8 cellular contexts compared by ENCODE assay signal in the genomic region with DNA sequence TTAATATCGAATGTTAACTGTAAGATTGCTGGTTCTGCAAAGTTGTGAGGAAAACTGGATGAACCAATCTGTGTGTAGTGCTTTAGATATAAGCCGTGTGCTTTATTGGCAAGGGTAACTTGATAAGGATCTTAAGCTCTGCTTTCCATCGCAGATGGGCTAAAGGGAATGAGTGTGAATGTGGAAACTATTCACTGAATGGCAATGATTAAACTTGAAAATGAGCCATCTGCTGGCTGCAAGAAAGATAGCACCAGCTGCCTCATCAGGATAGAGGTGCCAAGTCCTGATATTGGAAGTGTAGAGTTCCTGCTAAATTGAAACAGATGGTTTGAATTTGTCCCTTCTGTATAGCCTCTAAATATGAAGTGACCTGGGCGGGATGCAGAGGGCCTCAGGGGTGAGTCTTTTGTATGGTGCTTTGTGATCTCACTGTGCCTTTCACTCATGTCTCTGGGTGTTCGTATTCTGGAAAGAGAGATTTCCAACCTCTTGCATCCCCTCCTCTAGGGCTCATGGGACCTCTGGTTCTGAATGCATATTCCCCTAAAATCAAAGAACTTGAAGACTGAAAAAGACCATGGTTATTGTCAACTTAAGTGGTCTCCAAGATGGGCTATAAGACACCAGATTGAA. TPM values are rescaled to one million over a fixed set of nuclear protein-coding genes. Genes with fewer than 3 reads are reported as not detected.
DNase-seq lines count a peak whose midpoint lies in the region; ATAC-seq, FAIRE-seq and TF ChIP-seq lines count a peak whose summit lies in the region.

No MANE protein-coding gene starts in this region.

- H3K9ac ChIP-seq in H1 (replicated peaks in 1 of 4; ENCODE audit: extremely low read depth in 1 of 4, low read depth in 3 of 4, low read length in 3 of 4) = no peak overlapping the region
- H3K9ac ChIP-seq in neuronal stem cell (ENCODE audit: low read depth, low read length, poor library complexity) = no peak overlapping the region

- WGBS in H1 (ENCODE audit: extremely low coverage in 1 of 2, insufficient coverage in 1 of 2, insufficient read length in 1 of 2, insufficient replicate concordance in 2 of 2, low coverage in 1 of 2, low lambda C conversion rate in 2 of 2, missing lambda C conversion rate in 1 of 2), 2 experiments = 56% methylated on average over 5 of the region's 5 CpGs; no CpG with 5 or more reads in 1 of the 2 experiments
- no CpG with 5 or more reads among the region's 5 CpGs for WGBS in neuronal stem cell (ENCODE audit: extremely low coverage in 2 of 2, insufficient read length in 2 of 2, insufficient replicate concordance in 1 of 2), 2 donors

- no peak overlapping the region for H3K56ac ChIP-seq in H1 (replicated peaks; ENCODE audit: insufficient read length, low read depth, low read length)

- H2BK5ac ChIP-seq in H1 (ENCODE audit: low read depth, low read length) (no peak overlapping the region), neuronal stem cell (ENCODE audit: low read length) (no peak overlapping the region)

- H3K23ac ChIP-seq in H1 (ENCODE audit: insufficient read length) (no peak overlapping the region), neuronal stem cell (ENCODE audit: low read depth, low read length, poor library complexity) (no peak overlapping the region)

- TF ChIP-seq CTCF in GM12864 (IDR thresholded peaks at IDR 0.05; ENCODE audit: low read depth, low read length, missing control alignments) = peak; percentile 75
- TF ChIP-seq CTCF in H1 (IDR thresholded peaks at IDR 0.05; ENCODE audit: control extremely low read depth in 1 of 3, insufficient read depth in 1 of 3, low read depth in 1 of 3, low read length in 3 of 3) = peak in 2 of 3 experiments; percentile 67 to 78; a peak in 3 of 4 replicates
- no peak for TF ChIP-seq CTCF in vagina (IDR thresholded peaks at IDR 0.05)

- H2BK120ac ChIP-seq in H1 (replicated peaks; ENCODE audit: low read depth, low read length) (no peak overlapping the region), neuronal stem cell (ENCODE audit: low read depth, low read length) (no peak overlapping the region)

- POLR2A ChIA-PET in H1 (lab: Charles Lee; ENCODE audit: partially characterized antibody) = interaction anchor here (1.4 kb wide), 1 partner anchor 11 kb away, joined by 4 read pairs; no protein-coding TSS in a partner anchor

- FAIRE-seq in H1 (lab: Jason Lieb, UNC) = peak; percentile 86

- H3K4me1 ChIP-seq in H1 (replicated peaks in 1 of 4; ENCODE audit: control insufficient read depth in 3 of 4, insufficient read depth in 4 of 4, low read length in 3 of 4) = peaks cover 0 to 2% (median 0%) of the 10 kb centered on the region in 4 experiments; a peak in 3 of 7 replicates
- H3K4me1 ChIP-seq in neuronal stem cell (ENCODE audit: control insufficient read depth in 2 of 2, insufficient read depth in 1 of 2, low read depth in 1 of 2, low read length in 2 of 2) = no peaks in the 10 kb centered on the region
- H3K4me1 ChIP-seq in vagina = no peaks in the 10 kb centered on the region

- H4K5ac ChIP-seq in H1 (ENCODE audit: insufficient read length, low read depth, low read length) = no peak overlapping the region

- peak; percentile 62 to 65 for TF ChIP-seq RAD21 in H1 (IDR thresholded peaks at IDR 0.05 in 1 of 2, conservative IDR thresholded peaks at IDR 0.05 in 1 of 2; ENCODE audit: low read depth in 2 of 2, low read length in 2 of 2)

- H3K4me2 ChIP-seq in H1 (ENCODE audit: insufficient read depth in 1 of 2, low read depth in 2 of 2, low read length in 2 of 2) (no peak overlapping the region), neuronal stem cell (ENCODE audit: insufficient read depth, low read length, poor library complexity, severe bottlenecking) (no peak overlapping the region)

- H3K27ac ChIP-seq in H1 (ENCODE audit: low read depth, low read length) = no peak overlapping the region
- H3K27ac ChIP-seq in neuronal stem cell (replicated peaks; ENCODE audit: low read length) = no peak overlapping the region
- no peak overlapping the region for H3K27ac ChIP-seq in vagina

- H2BK15ac ChIP-seq in H1 (ENCODE audit: low read length) (no peak overlapping the region), neuronal stem cell (ENCODE audit: low read length) (no peak overlapping the region)

- no peak overlapping the region for H3K4ac ChIP-seq in H1 (replicated peaks; ENCODE audit: insufficient read length, low read depth, low read length)
- H3K4ac ChIP-seq in neuronal stem cell (ENCODE audit: low read length) = no peak overlapping the region

- H2BK20ac ChIP-seq in H1 (ENCODE audit: low read length) = no peak overlapping the region

- no peaks in the 10 kb centered on the region for H3K79me2 ChIP-seq in H1 (ENCODE audit: control insufficient read depth in 1 of 2, insufficient read depth in 2 of 2, low read length in 2 of 2)

- H3K14ac ChIP-seq in H1 (ENCODE audit: insufficient read length) = no peak overlapping the region
- H3K14ac ChIP-seq in neuronal stem cell (ENCODE audit: low read length) = no peak overlapping the region

- CTCF ChIA-PET in H1 (lab: Charles Lee; ENCODE audit: partially characterized antibody) = interaction anchor here (0.6 to 2.6 kb wide), 52 partner anchors 8 to 514 kb away, joined by 3 to 44 read pairs (median 4); a partner anchor contains a TSS

- intact Hi-C loops in vagina (cut with DNase I) = no loop called here

- no peak for TF ChIP-seq POLR2A in H1 (IDR thresholded peaks at IDR 0.05; ENCODE audit: control extremely low read depth in 1 of 2, low read depth in 2 of 2, low read length in 2 of 2)
- TF ChIP-seq POLR2A in vagina (IDR thresholded peaks at IDR 0.05) = no peak

- no peaks in the 10 kb centered on the region for H3K36me3 ChIP-seq in H1 (ENCODE audit: control insufficient read depth in 2 of 4, insufficient read depth in 4 of 4, low read length in 3 of 4)
- H3K36me3 ChIP-seq in neuronal stem cell (replicated peaks in 1 of 2; ENCODE audit: control insufficient read depth in 2 of 2, insufficient read depth in 2 of 2, low read length in 2 of 2) = no peaks in the 10 kb centered on the region
- H3K36me3 ChIP-seq in vagina = no peaks in the 10 kb centered on the region

- ATAC-seq in HG02610 (IDR thresholded peaks at IDR 0.05; ENCODE audit: unreplicated experiment) = no peak
- ATAC-seq in GM21390 (IDR thresholded peaks at IDR 0.05; ENCODE audit: unreplicated experiment) = no peak

- H3K4me3 ChIP-seq in GM12864 (ENCODE audit: low read depth, low read length) = no peak overlapping the region
- no peak overlapping the region for H3K4me3 ChIP-seq in H1 (ENCODE audit: extremely low read depth in 1 of 4, insufficient read depth in 2 of 4, low read depth in 3 of 4, low read length in 4 of 4)
- no peak overlapping the region for H3K4me3 ChIP-seq in neuronal stem cell (ENCODE audit: low read length in 2 of 2)
- H3K4me3 ChIP-seq in vagina = no peak overlapping the region

- peak overlapping the region; percentile 64; the same call in 1 of the 2 replicates for H2AFZ ChIP-seq in H1 (ENCODE audit: low read length)
- no peak overlapping the region for H2AFZ ChIP-seq in neuronal stem cell (ENCODE audit: low read length)

- H3K79me1 ChIP-seq in H1 (ENCODE audit: low read depth, low read length) (no peaks in the 10 kb centered on the region), neuronal stem cell (ENCODE audit: low read depth, low read length) (no peaks in the 10 kb centered on the region)

- H3K18ac ChIP-seq in H1 (ENCODE audit: extremely low read depth, low read length) (no peak overlapping the region), neuronal stem cell (ENCODE audit: low read length) (no peak overlapping the region)

- H4K20me1 ChIP-seq in H1 (replicated peaks in 1 of 2; ENCODE audit: control insufficient read depth in 1 of 2, insufficient read depth in 2 of 2, low read length in 2 of 2) = no peaks in the 10 kb centered on the region

- H3K9me3 ChIP-seq in H1 (ENCODE audit: insufficient read depth in 2 of 2, low read depth in 1 of 2, low read length in 1 of 2) = no peaks in the 10 kb centered on the region
- no peaks in the 10 kb centered on the region for H3K9me3 ChIP-seq in neuronal stem cell (replicated peaks in 1 of 2; ENCODE audit: control insufficient read depth in 2 of 2, insufficient read depth in 1 of 2, low read depth in 1 of 2, low read length in 2 of 2)
- no peaks in the 10 kb centered on the region for H3K9me3 ChIP-seq in vagina

- no peak overlapping the region for H2BK12ac ChIP-seq in H1 (ENCODE audit: low read depth, low read length)
- H2BK12ac ChIP-seq in neuronal stem cell (ENCODE audit: low read length) = no peak overlapping the region

- DNase-seq in A172 (ENCODE audit: low spot score) (peak; percentile 40), GM12864 (ENCODE audit: low read depth) (no peak), NCI-H82 (lab: John Stamatoyannopoulos, UW) (peak; percentile 94), H1 (ENCODE audit: low read depth in 1 of 2, low spot score in 2 of 2) (no peak), neuronal stem cell (ENCODE audit: low spot score) (peak; percentile 3), vagina (ENCODE audit: extremely low spot score in 2 of 2) (no peak)

- no peaks in the 10 kb centered on the region for H3K23me2 ChIP-seq in H1 (ENCODE audit: low read depth, low read length)

- H3K27me3 ChIP-seq in H1 (replicated peaks in 1 of 4; ENCODE audit: control insufficient read depth in 3 of 4, extremely low read depth in 1 of 4, insufficient read depth in 3 of 4, low read length in 3 of 4) (no peaks in the 10 kb centered on the region), neuronal stem cell (ENCODE audit: control insufficient read depth in 3 of 3, insufficient read depth in 3 of 3, low read depth in 1 of 3, low read length in 3 of 3) (no peaks in the 10 kb centered on the region), vagina (no peaks in the 10 kb centered on the region)

- no peak overlapping the region for H4K8ac ChIP-seq in H1 (ENCODE audit: extremely low read depth, insufficient read depth, low read length)
- no peak overlapping the region for H4K8ac ChIP-seq in neuronal stem cell (ENCODE audit: low read depth, low read length)

- H4K91ac ChIP-seq in H1 (replicated peaks; ENCODE audit: insufficient read length, low read length) (peak overlapping the region; percentile 35), neuronal stem cell (ENCODE audit: low read depth, low read length, poor library complexity) (no peak overlapping the region)

- H2AK5ac ChIP-seq in H1 (ENCODE audit: low read depth, low read length) = no peak overlapping the region
- H2AK5ac ChIP-seq in neuronal stem cell (ENCODE audit: low read depth, low read length) = no peak overlapping the region

- TF ChIP-seq EP300 in H1 (IDR thresholded peaks at IDR 0.05; ENCODE audit: borderline replicate concordance in 1 of 2, low read depth in 2 of 2, low read length in 2 of 2) = no peak

RNA-seq across cellular contexts. Expression of a gene that starts 9.2 kb away (rescaled TPM):
- not detected in 2 replicates for total RNA-seq in A172 (2014; rRNA removed; shearing (Covaris generic))
- not detected in 2 replicates for total RNA-seq in H1 (2021; fragmentation: NEBNext Ultra II Directional; extraction: Animal tissue kit (Norgen Biotek cat#: 25700))
- not detected in 2 replicates for polyA plus RNA-seq in H1 (2011; rRNA removed)
- polyA plus RNA-seq in H1 (2011; cell fraction: cytosol; rRNA removed) = not detected
- not detected for polyA plus RNA-seq in H1 (2011; cell fraction: nucleus; rRNA removed)
- polyA plus RNA-seq in H1 (2012, experiment 1 of 2) = not detected in 4 replicates
- polyA plus RNA-seq in H1 (2012, experiment 2 of 2) = not detected
- not detected for polyA plus RNA-seq in H1 (2013, experiment 1 of 2)
- polyA plus RNA-seq in H1 (2013, experiment 2 of 2) = not detected
- polyA minus RNA-seq in H1 (2011; rRNA and poly(A)+ RNA removed) = not detected in 2 replicates
- polyA minus RNA-seq in H1 (2011; cell fraction: cytosol; rRNA and poly(A)+ RNA removed) = not detected
- polyA minus RNA-seq in H1 (2011; cell fraction: nucleus; rRNA and poly(A)+ RNA removed) = not detected
- polyA plus RNA-seq in neuronal stem cell (2013, experiment 1 of 2) = not detected
- not detected for polyA plus RNA-seq in neuronal stem cell (2013, experiment 2 of 2)
- total RNA-seq in vagina = not detected

Comparison
In these comparisons a context has a peak if more than half of its experiments do, and no peak if none do; other contexts are left out.
1. DNase-seq: peak in A172 (single experiment), NCI-H82 (single experiment) and neuronal stem cell (single experiment); none in GM12864 (single experiment), H1 (0 of 2) and vagina (0 of 2).
2. CTCF ChIP-seq: peak in GM12864 (single experiment) and H1 (2 of 3); none in vagina (0 of 3).